In the genomic region with DNA sequence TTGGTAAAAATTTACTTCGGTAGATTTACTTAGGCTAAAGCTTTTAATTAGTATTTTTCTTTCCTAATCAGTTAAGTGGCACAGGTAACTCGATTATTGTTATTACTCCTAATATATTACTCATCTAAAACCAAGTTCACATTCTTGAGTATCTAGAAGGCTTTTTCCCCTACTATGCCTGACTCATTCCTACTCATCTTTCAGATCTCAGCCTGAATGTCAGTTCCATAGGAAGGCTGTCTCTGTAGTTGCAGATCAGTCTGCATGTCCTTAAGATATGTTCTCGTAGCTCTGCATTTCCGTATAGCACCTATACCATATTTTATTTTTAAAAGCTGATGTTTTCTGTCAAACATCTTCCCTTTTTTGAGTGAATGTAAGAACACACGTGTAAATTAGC, we compare ENCODE assay signal across 1 cellular context.
TF ChIP-seq lines count a peak whose summit lies in the region.

No MANE protein-coding gene starts in this region.

TF ChIP-seq in GM12878, 131 proteins besides CTCF, POLR2A, EP300 and RAD21:
- TF ChIP-seq, protein P1, sequence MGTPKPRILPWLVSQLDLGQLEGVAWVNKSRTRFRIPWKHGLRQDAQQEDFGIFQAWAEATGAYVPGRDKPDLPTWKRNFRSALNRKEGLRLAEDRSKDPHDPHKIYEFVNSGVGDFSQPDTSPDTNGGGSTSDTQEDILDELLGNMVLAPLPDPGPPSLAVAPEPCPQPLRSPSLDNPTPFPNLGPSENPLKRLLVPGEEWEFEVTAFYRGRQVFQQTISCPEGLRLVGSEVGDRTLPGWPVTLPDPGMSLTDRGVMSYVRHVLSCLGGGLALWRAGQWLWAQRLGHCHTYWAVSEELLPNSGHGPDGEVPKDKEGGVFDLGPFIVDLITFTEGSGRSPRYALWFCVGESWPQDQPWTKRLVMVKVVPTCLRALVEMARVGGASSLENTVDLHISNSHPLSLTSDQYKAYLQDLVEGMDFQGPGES (IDR thresholded peaks at IDR 0.05): no peak
- TF ChIP-seq TARDBP (IDR thresholded peaks at IDR 0.05; ENCODE audit: borderline replicate concordance): no peak
- TF ChIP-seq ZNF24 (IDR thresholded peaks at IDR 0.05): no peak
- TF ChIP-seq RFX5 (IDR thresholded peaks at IDR 0.05; ENCODE audit: low read depth, low read length): no peak
- no peak for TF ChIP-seq LARP7 (IDR thresholded peaks at IDR 0.05)
- TF ChIP-seq CEBPB (IDR thresholded peaks at IDR 0.05; ENCODE audit: borderline replicate concordance in 1 of 2, low read depth in 2 of 2, low read length in 2 of 2): no peak
- no peak for TF ChIP-seq RUNX3 (IDR thresholded peaks at IDR 0.05; ENCODE audit: low read length)
TF ChIP-seq in GM12878: peak in this region for 0.
